In the genomic region with DNA sequence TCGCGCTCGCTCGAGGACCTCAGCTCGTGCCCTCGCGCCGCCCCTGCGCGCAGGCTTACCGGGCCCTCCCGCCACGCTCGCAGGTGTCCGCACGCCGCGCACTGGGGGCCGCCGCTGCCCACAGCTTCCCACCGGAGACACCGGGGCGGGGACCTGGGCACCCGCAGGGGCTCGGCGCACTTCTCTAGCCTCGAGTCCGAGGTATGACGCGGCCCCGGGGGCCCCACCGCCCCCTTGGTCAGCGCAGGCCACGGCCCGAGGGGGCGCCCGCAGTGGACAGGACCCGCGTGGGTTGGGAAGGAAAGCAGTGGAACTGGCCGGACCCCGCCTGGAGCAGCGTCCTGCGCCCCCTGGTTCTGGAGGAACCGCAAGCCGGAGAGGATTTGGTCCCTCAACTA, we compare ENCODE assay signal across 8 cellular contexts. TPM values are rescaled to one million over a fixed set of nuclear protein-coding genes. Genes with fewer than 3 reads are reported as not detected.
A peak's percentile ranks its signal among the peaks of the same experiment; 100 is the strongest.
DNase-seq lines count a peak whose midpoint lies in the region; ATAC-seq and TF ChIP-seq lines count a peak whose summit lies in the region.
"Had no signal": no experiment of that assay in that cellular context is flagged by ENCODE, and none has a peak within 500 bp of the region (broad histone marks: within the 10 kb centered on the region; RNA-seq: fewer than 3 reads in every experiment).

No MANE protein-coding gene starts in this region.

- H3K36me3 ChIP-seq in spleen = peaks cover 0 to 27% (median 17%) of the 10 kb centered on the region in 6 donors

- no peak overlapping the region for H3K27ac Mint-ChIP-seq in nephron progenitor cell

- TF ChIP-seq POLR2A in spleen (IDR thresholded peaks at IDR 0.05) = no peak

- ATAC-seq in HG03095 (IDR thresholded peaks at IDR 0.05; ENCODE audit: unreplicated experiment) = no peak

- peaks cover 34% of the 10 kb centered on the region for H3K36me3 Mint-ChIP-seq in nephron progenitor cell (ENCODE audit: low read depth)

- TF ChIP-seq CTCF in dorsolateral prefrontal cortex (IDR thresholded peaks at IDR 0.05 in 54 of 56, conservative IDR thresholded peaks at IDR 0.05 in 2 of 56; ENCODE audit: low read depth in 1 of 56, partially characterized antibody in 56 of 56) (no peak), spleen (IDR thresholded peaks at IDR 0.05 in 8 of 11, conservative IDR thresholded peaks at IDR 0.05 in 3 of 11) (no peak), nephron progenitor cell (IDR thresholded peaks at IDR 0.05) (no peak)

- H3K4me3 Mint-ChIP-seq in nephron progenitor cell = no peak overlapping the region

- intact Hi-C loops in dorsolateral prefrontal cortex (cut with DNase I) (loop anchor here (2.0 to 10.0 kb wide), 2 partner anchors 25 to 119 kb away; a partner anchor contains a TSS), spleen (cut with DNase I; ENCODE audit: low total_unique reads) (no loop called here)

- WGBS in spleen, 5 donors = 5 to 13% (median 8%) methylated on average over 6 to 45 of the region's 45 CpGs

- peaks cover 39% of the 10 kb centered on the region for H3K4me1 Mint-ChIP-seq in nephron progenitor cell

- DNase-seq in DMS53 (lab: John Stamatoyannopoulos, UW) (peak; percentile 48), DMS53 treated with DMSO at 0.1 percent for 48 hours (lab: John Stamatoyannopoulos, UW; ENCODE audit: unreplicated experiment) (no peak), dorsolateral prefrontal cortex (no peak), spleen (peak; percentile 78), nephron progenitor cell (no peak)
- DNase-seq: activated CD8-positive, alpha-beta memory T cell treated with anti-CD3 and anti-CD28 coated beads, Interleukin-2, amount 50 U/mL, for 48 hours; NCI-H2171 had no signal

- H3K27me3 ChIP-seq in dorsolateral prefrontal cortex = peaks cover 0 to 10% (median 0%) of the 10 kb centered on the region in 45 donors
- peaks cover 0 to 63% (median 27%) of the 10 kb centered on the region in 7 donors for H3K27me3 ChIP-seq in spleen (replicated peaks in 1 of 7)

- no peaks in the 10 kb centered on the region for H3K9me3 ChIP-seq in spleen

- H3K27me3 Mint-ChIP-seq in nephron progenitor cell (ENCODE audit: low read depth, poor library complexity) = no peaks in the 10 kb centered on the region

- peaks cover 10 to 50% (median 33%) of the 10 kb centered on the region in 6 donors for H3K4me1 ChIP-seq in spleen

- H3K27ac ChIP-seq in dorsolateral prefrontal cortex (peak overlapping the region in 2 of 59 donors; percentile 10 to 98), spleen (no peak overlapping the region)

- H3K9me3 Mint-ChIP-seq in nephron progenitor cell = peaks cover 4% of the 10 kb centered on the region

- peak overlapping the region in 50 of 59 donors; percentile 3 to 100 (median 91) for H3K4me3 ChIP-seq in dorsolateral prefrontal cortex
- peak overlapping the region; percentile 12 to 100 (median 68) for H3K4me3 ChIP-seq in spleen

RNA-seq across cellular contexts. Expression of a gene that starts 2.1 kb away (rescaled TPM):
- total RNA-seq in dorsolateral prefrontal cortex (10 to 100 TPM; 14.2 to 29.9 (median 20.2) TPM), spleen (10 to 100 TPM; 24.3 to 34.5 (median 26.0) TPM)
- polyA plus RNA-seq in spleen = 10 to 100 TPM in 1 of 3 donors, 1 to 10 TPM in 2; 5.5 to 14.7 (median 9.5) TPM

RNA-seq across cellular contexts. Expression of a gene that starts 11.6 kb away (rescaled TPM):
- total RNA-seq in dorsolateral prefrontal cortex (1 to 10 TPM; 1.2 to 5.3 (median 2.1) TPM), spleen (1 to 10 TPM in 2 of 7 donors, under 1 TPM in 5; 0.43 to 1.4 (median 0.93) TPM)
- under 1 TPM; 0.26 to 0.61 (median 0.38) TPM for polyA plus RNA-seq in spleen

RNA-seq across cellular contexts. Expression of a gene that starts 25.4 kb away (rescaled TPM):
- total RNA-seq in dorsolateral prefrontal cortex (10 to 100 TPM; 40.0 to 85.5 (median 64.9) TPM), spleen (10 to 100 TPM; 31.4 to 66.4 (median 48.2) TPM)
- 10 to 100 TPM; 22.6 to 44.1 (median 24.6) TPM for polyA plus RNA-seq in spleen

RNA-seq across cellular contexts. Expression of a gene that starts 50.3 kb away (rescaled TPM):
- total RNA-seq in dorsolateral prefrontal cortex (1 to 10 TPM; 1.6 to 8.5 (median 4.6) TPM), spleen (1 to 10 TPM in 1 of 7 donors, under 1 TPM in 6; 0.28 to 1.2 (median 0.77) TPM)
- polyA plus RNA-seq in spleen = under 1 TPM; 0.07 to 0.10 (median 0.09) TPM

RNA-seq across cellular contexts. Expression of a gene that starts 52.4 kb away (rescaled TPM):
- 10 to 100 TPM; 45.9 to 70.8 (median 57.3) TPM for total RNA-seq in dorsolateral prefrontal cortex
- 10 to 100 TPM; 61.7 to 95.9 (median 76.2) TPM for total RNA-seq in spleen
- 10 to 100 TPM; 36.2 to 55.9 (median 45.0) TPM for polyA plus RNA-seq in spleen

Comparison
In these comparisons a context has a peak if more than half of its experiments do, and no peak if none do; other contexts are left out.
1. DNase-seq: peak in DMS53 (single experiment) and spleen (single experiment); none in DMS53 treated with DMSO at 0.1 percent for 48 hours (single experiment), dorsolateral prefrontal cortex (0 of 10) and nephron progenitor cell (single experiment).